Comparison of ENCODE assay signal across 29 cellular contexts in the genomic region with DNA sequence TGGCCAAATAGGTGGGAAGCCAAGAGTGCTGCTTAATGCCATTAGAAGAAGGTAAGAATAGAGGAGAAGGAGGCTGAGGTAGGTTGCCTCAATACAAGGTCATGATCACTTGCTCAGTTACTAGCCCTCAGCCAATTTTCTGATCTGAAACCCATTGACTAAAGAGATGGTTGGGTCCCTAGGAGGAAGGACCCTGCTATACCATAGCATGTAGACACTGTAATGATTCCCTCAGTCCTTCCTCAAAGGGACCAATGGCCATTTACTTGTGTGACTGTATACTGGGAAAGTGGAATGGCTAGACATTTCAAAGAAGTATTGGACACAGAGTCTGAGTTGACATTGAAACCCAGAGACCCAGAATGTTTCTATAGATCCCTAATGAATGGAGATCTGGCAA.
"Had no signal": no experiment of that assay in that cellular context is flagged by ENCODE, and none has a peak within 500 bp of the region (broad histone marks: within the 10 kb centered on the region; RNA-seq: fewer than 3 reads in every experiment).

No MANE protein-coding gene starts in this region.

- H3K4me3 ChIP-seq: colonic mucosa, coronary artery, dorsolateral prefrontal cortex, esophagus squamous epithelium, gastrocnemius medialis, gastroesophageal sphincter, heart left ventricle, heart right ventricle, hepatocyte had no signal

- H3K36me3 ChIP-seq: colonic mucosa, esophagus squamous epithelium, gastrocnemius medialis, gastroesophageal sphincter, heart left ventricle, heart right ventricle had no signal

- DNase-seq: colonic mucosa; cortex of kidney; dermis blood vessel endothelial cell; dorsolateral prefrontal cortex; effector CD4-positive, alpha-beta T cell; effector CD8-positive, alpha-beta T cell; effector memory CD4-positive, alpha-beta T cell; effector memory CD8-positive, alpha-beta T cell; endodermal cell; erythroblast; esophagus squamous epithelium; foreskin fibroblast; foreskin keratinocyte; foreskin melanocyte; gastrocnemius medialis; glutamatergic neuron; head of caudate nucleus; heart left ventricle; heart right ventricle had no signal

- ATAC-seq: effector memory CD8-positive, alpha-beta T cell; esophagus mucosa; foreskin keratinocyte; gastrocnemius medialis; gastroesophageal sphincter; heart left ventricle; heart right ventricle had no signal

- H3K27ac ChIP-seq: colonic mucosa, coronary artery, dorsolateral prefrontal cortex, epithelial cell of prostate, esophagus squamous epithelium, foreskin keratinocyte, gastrocnemius medialis, gastroesophageal sphincter, heart left ventricle, heart right ventricle, hepatocyte had no signal

- H2AFZ ChIP-seq: hepatocyte had no signal

- H3K27ac Mint-ChIP-seq: dendritic cell treated with granulocyte-macrophage colony-stimulating factor and Interleukin-4, amounts not matched to agents 40 ng/mL and 50 ng/mL, for 4 days; effector memory CD8-positive, alpha-beta T cell; endodermal cell had no signal

- H3K79me2 ChIP-seq: hepatocyte had no signal

- H3K4me1 Mint-ChIP-seq: endodermal cell had no signal

- H3K9me3 ChIP-seq: colonic mucosa, esophagus squamous epithelium, gastrocnemius medialis, gastroesophageal sphincter, heart left ventricle, heart right ventricle had no signal

- H3K4me2 ChIP-seq: hepatocyte had no signal

- H3K4me3 Mint-ChIP-seq: dendritic cell treated with granulocyte-macrophage colony-stimulating factor and Interleukin-4, amounts not matched to agents 40 ng/mL and 50 ng/mL, for 4 days; effector memory CD8-positive, alpha-beta T cell; endodermal cell had no signal

- H3K9me3 Mint-ChIP-seq: dendritic cell treated with granulocyte-macrophage colony-stimulating factor and Interleukin-4, amounts not matched to agents 40 ng/mL and 50 ng/mL, for 4 days; effector memory CD8-positive, alpha-beta T cell; endodermal cell had no signal

- H3K27me3 ChIP-seq: colonic mucosa, dorsolateral prefrontal cortex, gastrocnemius medialis, gastroesophageal sphincter, heart left ventricle, heart right ventricle, hepatocyte had no signal

- FAIRE-seq: colon, endometrium, endothelial cell of umbilical vein, frontal cortex had no signal

- H3K4me1 ChIP-seq: colonic mucosa, esophagus squamous epithelium, foreskin keratinocyte, gastrocnemius medialis, gastroesophageal sphincter, heart left ventricle, heart right ventricle had no signal
